ENCODE assay signal across 8 cellular contexts in the genomic region with DNA sequence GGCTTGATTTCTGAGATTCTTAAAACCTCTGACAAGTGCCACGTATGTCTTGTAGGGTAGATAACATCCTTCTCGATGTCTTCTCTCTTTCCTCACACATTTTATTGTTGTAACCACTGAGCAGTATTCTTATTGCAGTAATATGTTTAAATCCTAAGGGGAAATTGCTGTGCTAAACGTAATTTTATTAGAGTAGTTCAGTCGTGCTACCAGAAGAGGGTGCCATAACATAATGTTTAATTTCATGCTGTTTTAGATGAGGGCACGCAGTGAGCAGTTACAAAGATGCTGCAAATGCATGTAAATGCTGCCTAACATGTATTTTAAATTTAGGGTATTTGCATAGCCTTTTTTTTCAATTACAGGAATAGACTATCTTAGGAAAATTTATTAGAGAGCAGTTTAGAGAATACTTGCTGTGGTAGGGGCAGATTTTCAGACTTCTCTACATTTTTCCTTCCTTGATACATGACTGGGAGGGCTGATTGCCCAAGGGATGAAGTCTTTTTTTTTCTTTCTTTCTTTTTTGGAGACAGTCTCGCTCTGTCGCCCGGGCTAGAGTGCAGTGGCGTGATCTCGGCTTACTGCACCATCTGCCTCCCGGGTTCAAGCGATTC. TPM values are rescaled to one million over a fixed set of nuclear protein-coding genes. Genes with fewer than 3 reads are reported as not detected.
A peak's percentile ranks its signal among the peaks of the same experiment; 100 is the strongest.
DNase-seq lines count a peak whose midpoint lies in the region; ATAC-seq and TF ChIP-seq lines count a peak whose summit lies in the region.

No MANE protein-coding gene starts in this region.

- ATAC-seq in GM19328 (IDR thresholded peaks at IDR 0.05; ENCODE audit: unreplicated experiment) = no peak

- BruUV-seq in A673 (replicated peaks; lab: Mats Ljungman, UMichigan) = no TSS peak

- no peaks in the 10 kb centered on the region for H3K27me3 Mint-ChIP-seq in activated T-helper 1 cell treated with anti-CD3 and anti-CD28 coated beads, Interleukin-12 subunit alpha, Interleukin-12 subunit beta, Interleukin-2, Interleukin-4 antibody, amounts not matched to agents 30 ng/mL and 10 ng/mL and 1 ng/mL, durations not matched to agents 14 hours and 24 hours and 36 hours (ENCODE audit: insufficient read depth)

- TF ChIP-seq CTCF in A673 (conservative IDR thresholded peaks at IDR 0.05; ENCODE audit: low read depth, low read length) (peak; percentile 75), MM.1S (IDR thresholded peaks at IDR 0.05; ENCODE audit: low read length) (peak; percentile 51), fibroblast of the aortic adventitia (IDR thresholded peaks at IDR 0.05; ENCODE audit: insufficient read depth, low read length) (peak; percentile 50), ovary (IDR thresholded peaks at IDR 0.05) (peak; percentile 32 to 70 (median 61))

- H3K9ac ChIP-seq in MM.1S (ENCODE audit: low read length) = no peak overlapping the region

- no peak overlapping the region for H3K4me2 ChIP-seq in MM.1S (ENCODE audit: low read depth, low read length)

- H3K36me3 ChIP-seq in A673 (ENCODE audit: insufficient read depth, low read length, poor library complexity, severe bottlenecking) (peaks cover 21% of the 10 kb centered on the region), MM.1S (replicated peaks; ENCODE audit: insufficient read depth, low read length) (no peaks in the 10 kb centered on the region), ovary (peaks cover 3% of the 10 kb centered on the region)

- intact Hi-C loops in A673 (cut with micrococcal nuclease; ENCODE audit: unreplicated experiment) = loop anchor here (1.0 to 10.0 kb wide), 2 partner anchors 357 to 508 kb away; no protein-coding TSS in a partner anchor
- intact Hi-C loops in ovary (cut with DNase I) = loop anchor here in 1 of 4 donors (10.0 kb wide), 1 partner anchor 358 kb away; no protein-coding TSS in a partner anchor
- intact Hi-C loops in activated T-helper 1 cell treated with anti-CD3 and anti-CD28 coated beads, Interleukin-12 subunit alpha, Interleukin-12 subunit beta, Interleukin-2, Interleukin-4 antibody, amounts not matched to agents 30 ng/mL and 10 ng/mL and 1 ng/mL, durations not matched to agents 14 hours and 24 hours and 36 hours (cut with micrococcal nuclease) = loop anchor here (1.0 to 5.0 kb wide), 8 partner anchors 37 to 521 kb away; no protein-coding TSS in a partner anchor

- no peaks in the 10 kb centered on the region for H3K9me3 Mint-ChIP-seq in activated T-helper 1 cell treated with anti-CD3 and anti-CD28 coated beads, Interleukin-12 subunit alpha, Interleukin-12 subunit beta, Interleukin-2, Interleukin-4 antibody, amounts not matched to agents 30 ng/mL and 10 ng/mL and 1 ng/mL, durations not matched to agents 14 hours and 24 hours and 36 hours

- H3K4me3 ChIP-seq in A673 (ENCODE audit: low read depth, low read length, poor library complexity, severe bottlenecking) = no peak overlapping the region
- no peak overlapping the region for H3K4me3 ChIP-seq in MM.1S (ENCODE audit: low read length)
- H3K4me3 ChIP-seq in fibroblast of the aortic adventitia (ENCODE audit: low read depth, low read length) = no peak overlapping the region
- H3K4me3 ChIP-seq in ovary = no peak overlapping the region

- no peak for TF ChIP-seq POLR2A in ovary (IDR thresholded peaks at IDR 0.05)

- POLR2A ChIA-PET in A673 (lab: Charles Lee; ENCODE audit: low non-redundant PET) = no interaction called here

- WGBS in ovary, 3 donors = 53 to 62% (median 61%) methylated on average over 12 of the region's 12 CpGs

- H4K20me1 ChIP-seq in MM.1S (ENCODE audit: insufficient read depth, low read length) = no peaks in the 10 kb centered on the region

- H3K79me2 ChIP-seq in MM.1S (ENCODE audit: low read length) = no peaks in the 10 kb centered on the region

- no peaks in the 10 kb centered on the region for H3K9me3 ChIP-seq in A673 (ENCODE audit: low read depth, low read length, poor library complexity, severe bottlenecking)
- H3K9me3 ChIP-seq in MM.1S (replicated peaks; ENCODE audit: insufficient read depth, low read length) = no peaks in the 10 kb centered on the region
- no peaks in the 10 kb centered on the region for H3K9me3 ChIP-seq in ovary

- H3K27ac Mint-ChIP-seq in activated T-helper 1 cell treated with anti-CD3 and anti-CD28 coated beads, Interleukin-12 subunit alpha, Interleukin-12 subunit beta, Interleukin-2, Interleukin-4 antibody, amounts not matched to agents 30 ng/mL and 10 ng/mL and 1 ng/mL, durations not matched to agents 14 hours and 24 hours and 36 hours = no peak overlapping the region

- no peak overlapping the region for H2AFZ ChIP-seq in MM.1S (ENCODE audit: low read length)

- DNase-seq in A673 (ENCODE audit: low spot score) (peak; percentile 60), GM03348 (ENCODE audit: low spot score) (peak; percentile 70), MM.1S (peak; percentile 34), SKM-1 treated with dmso at 0.1 percent for 144 hours (lab: John Stamatoyannopoulos, UW; ENCODE audit: unreplicated experiment) (peak; percentile 48), fibroblast of the aortic adventitia (ENCODE audit: low read depth) (peak; percentile 76), ovary (no peak)
- DNase-seq in activated T-helper 1 cell treated with anti-CD3 and anti-CD28 coated beads, Interleukin-12 subunit alpha, Interleukin-12 subunit beta, Interleukin-2, Interleukin-4 antibody, amounts not matched to agents 30 ng/mL and 10 ng/mL and 1 ng/mL, durations not matched to agents 14 hours and 24 hours and 36 hours (ENCODE audit: low spot score) = no peak

- CTCF ChIA-PET in A673 (lab: Charles Lee) = no interaction called here

- TF ChIP-seq EP300 in ovary (IDR thresholded peaks at IDR 0.05) = no peak

- H3K36me3 Mint-ChIP-seq in activated T-helper 1 cell treated with anti-CD3 and anti-CD28 coated beads, Interleukin-12 subunit alpha, Interleukin-12 subunit beta, Interleukin-2, Interleukin-4 antibody, amounts not matched to agents 30 ng/mL and 10 ng/mL and 1 ng/mL, durations not matched to agents 14 hours and 24 hours and 36 hours (ENCODE audit: low read depth) = peaks cover 27% of the 10 kb centered on the region

- no peaks in the 10 kb centered on the region for H3K9me2 ChIP-seq in MM.1S (replicated peaks; ENCODE audit: insufficient read depth, low read length)

- H3K4me3 Mint-ChIP-seq in activated T-helper 1 cell treated with anti-CD3 and anti-CD28 coated beads, Interleukin-12 subunit alpha, Interleukin-12 subunit beta, Interleukin-2, Interleukin-4 antibody, amounts not matched to agents 30 ng/mL and 10 ng/mL and 1 ng/mL, durations not matched to agents 14 hours and 24 hours and 36 hours = no peak overlapping the region

- H3K27me3 ChIP-seq in A673 (replicated peaks; ENCODE audit: insufficient read depth, low read depth, low read length, poor library complexity) = no peaks in the 10 kb centered on the region
- H3K27me3 ChIP-seq in MM.1S (replicated peaks; ENCODE audit: insufficient read depth, low read length) = no peaks in the 10 kb centered on the region
- H3K27me3 ChIP-seq in ovary = no peaks in the 10 kb centered on the region

- H3K4me1 Mint-ChIP-seq in activated T-helper 1 cell treated with anti-CD3 and anti-CD28 coated beads, Interleukin-12 subunit alpha, Interleukin-12 subunit beta, Interleukin-2, Interleukin-4 antibody, amounts not matched to agents 30 ng/mL and 10 ng/mL and 1 ng/mL, durations not matched to agents 14 hours and 24 hours and 36 hours (ENCODE audit: low read depth) = no peaks in the 10 kb centered on the region

- H3K27ac ChIP-seq in A673 (ENCODE audit: low read depth, low read length, poor library complexity, severe bottlenecking) (no peak overlapping the region), MM.1S (ENCODE audit: low read length) (no peak overlapping the region), ovary (no peak overlapping the region)

- H3K4me1 ChIP-seq in A673 (ENCODE audit: insufficient read depth, low read length, poor library complexity, severe bottlenecking) (no peaks in the 10 kb centered on the region), MM.1S (ENCODE audit: low read length) (peaks cover 11% of the 10 kb centered on the region), ovary (ENCODE audit: insufficient read depth) (no peaks in the 10 kb centered on the region)

- H3F3A ChIP-seq in MM.1S (ENCODE audit: insufficient read depth, low read length) = no peaks in the 10 kb centered on the region

RNA-seq across cellular contexts. Expression of a gene that starts 51.7 kb away (rescaled TPM):
- total RNA-seq in A673 (2021) (15.2 and 18.0 TPM in 2 replicates), fibroblast of the aortic adventitia (ENCODE audit: low replicate concordance) (6.2 and 21.3 TPM in 2 replicates), ovary (10 to 100 TPM in 4 of 7 donors, 1 to 10 TPM in 3; 4.5 to 11.5 (median 10.1) TPM)
- 1 to 10 TPM; 1.1 to 2.1 TPM for polyA plus RNA-seq in ovary
- 16.4 and 16.8 TPM in 2 replicates for total RNA-seq in activated T-helper 1 cell treated with anti-CD3 and anti-CD28 coated beads, Interleukin-12 subunit alpha, Interleukin-12 subunit beta, Interleukin-2, Interleukin-4 antibody, amounts not matched to agents 30 ng/mL and 10 ng/mL and 1 ng/mL, durations not matched to agents 14 hours and 24 hours and 36 hours

Comparison
In these comparisons a context has a peak if more than half of its experiments do, and no peak if none do; other contexts are left out.
1. DNase-seq: peak in A673 (single experiment), GM03348 (single experiment), MM.1S (single experiment), SKM-1 treated with dmso at 0.1 percent for 144 hours (single experiment) and fibroblast of the aortic adventitia (single experiment); none in ovary (0 of 5) and activated T-helper 1 cell treated with anti-CD3 and anti-CD28 coated beads, Interleukin-12 subunit alpha, Interleukin-12 subunit beta, Interleukin-2, Interleukin-4 antibody, amounts not matched to agents 30 ng/mL and 10 ng/mL and 1 ng/mL, durations not matched to agents 14 hours and 24 hours and 36 hours (single experiment).
2. Peak in every context shown above with its lines, with median percentiles within 50 percentile points of each other: CTCF ChIP-seq.